ENCODE assay signal across 13 cellular contexts in the genomic region with DNA sequence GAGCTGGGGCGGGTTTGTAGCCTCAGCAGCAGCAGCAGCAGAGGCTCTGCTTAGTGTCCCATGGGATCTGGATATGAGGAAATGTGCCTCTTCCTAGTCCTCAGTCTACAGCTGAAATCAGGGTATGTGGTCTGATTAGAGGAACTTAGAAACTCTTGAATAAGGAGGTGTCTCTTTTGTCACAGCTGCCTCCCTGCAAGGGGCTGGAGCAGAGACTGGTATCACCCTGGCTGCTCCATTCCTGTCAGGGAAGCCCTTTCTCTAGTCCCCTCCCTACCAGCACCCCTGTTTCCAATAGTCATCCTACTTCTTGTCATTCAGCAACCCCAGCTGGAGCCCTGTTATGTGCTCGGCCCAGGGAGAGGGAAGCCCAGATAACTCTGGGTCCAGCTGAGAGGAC. TPM values are rescaled to one million over a fixed set of nuclear protein-coding genes. Genes with fewer than 3 reads are reported as not detected.
DNase-seq lines count a peak whose midpoint lies in the region; ATAC-seq and TF ChIP-seq lines count a peak whose summit lies in the region.
"Had no signal": no experiment of that assay in that cellular context is flagged by ENCODE, and none has a peak within 500 bp of the region (broad histone marks: within the 10 kb centered on the region; RNA-seq: fewer than 3 reads in every experiment).

No MANE protein-coding gene starts in this region.

- TF ChIP-seq EP300 in sigmoid colon (IDR thresholded peaks at IDR 0.05): no peak

- H3K27ac Mint-ChIP-seq in HFFc6 (peak overlapping the region; percentile 88; the same call in 1 of the 2 replicates), memory B cell (peak overlapping the region; percentile 65), immature natural killer cell (no peak overlapping the region)

- WGBS in sigmoid colon, 2 donors: 95 to 96% methylated on average over 2 of the region's 2 CpGs

- peak overlapping the region; percentile 19 for H3K4me2 ChIP-seq in BLaER1

- H4K20me1 ChIP-seq in BLaER1: no peaks in the 10 kb centered on the region

- H3K9me3 ChIP-seq in BLaER1: no peaks in the 10 kb centered on the region
- no peaks in the 10 kb centered on the region for H3K9me3 ChIP-seq in sigmoid colon
- H3K9me3 ChIP-seq: HAP-1 had no signal

- H3K36me3 Mint-ChIP-seq in HFFc6 (ENCODE audit: low read depth) (peaks cover 55% of the 10 kb centered on the region), memory B cell (peaks cover 44% of the 10 kb centered on the region), immature natural killer cell (peaks cover 12 to 58% (median 14%) of the 10 kb centered on the region in 3 donors)

- TF ChIP-seq CTCF in HFFc6 (IDR thresholded peaks at IDR 0.05): no peak
- TF ChIP-seq CTCF in sigmoid colon (IDR thresholded peaks at IDR 0.05): no peak

- no peak for DNase-seq in HFFc6
- DNase-seq in memory B cell (ENCODE audit: low spot score in 2 of 2): no peak
- DNase-seq in sigmoid colon: peak; percentile 11
- no peak for DNase-seq in NCI-H2196 (lab: John Stamatoyannopoulos, UW; ENCODE audit: unreplicated experiment)
- DNase-seq in immature natural killer cell: no peak
- DNase-seq in iPS-NIHi7 (ENCODE audit: extremely low spot score): no peak
- DNase-seq: ACHN; CD4-positive, alpha-beta memory T cell; DMS79; GOT3 had no signal

- H3K27ac ChIP-seq in BLaER1 (no peak overlapping the region), sigmoid colon (no peak overlapping the region)
- H3K27ac ChIP-seq: C4-2B had no signal

- H3K4me1 Mint-ChIP-seq in HFFc6 (ENCODE audit: low read depth): peaks cover 32% of the 10 kb centered on the region
- no peaks in the 10 kb centered on the region for H3K4me1 Mint-ChIP-seq in memory B cell
- H3K4me1 Mint-ChIP-seq in immature natural killer cell: no peaks in the 10 kb centered on the region
- H3K4me1 Mint-ChIP-seq: CD4-positive, alpha-beta memory T cell had no signal

- ATAC-seq in memory B cell (ENCODE audit: low read depth): no peak

- H3K4me1 ChIP-seq in BLaER1 (0 out of 2 replicates have a peak, but pooled peaks cover 10% of the 10 kb centered on the region), sigmoid colon (no peaks in the 10 kb centered on the region)
- H3K4me1 ChIP-seq: HAP-1 had no signal

- H3K9me3 Mint-ChIP-seq in HFFc6 (no peaks in the 10 kb centered on the region), memory B cell (no peaks in the 10 kb centered on the region), immature natural killer cell (no peaks in the 10 kb centered on the region)
- H3K9me3 Mint-ChIP-seq: CD4-positive, alpha-beta memory T cell had no signal

- H3K27me3 ChIP-seq in BLaER1 (no peaks in the 10 kb centered on the region), sigmoid colon (no peaks in the 10 kb centered on the region)

- TF ChIP-seq POLR2A in sigmoid colon (IDR thresholded peaks at IDR 0.05): no peak

- H3K27me3 Mint-ChIP-seq in HFFc6 (ENCODE audit: insufficient read depth) (no peaks in the 10 kb centered on the region; the same call in 1 of the 2 replicates), memory B cell (no peaks in the 10 kb centered on the region), immature natural killer cell (ENCODE audit: low read depth in 3 of 3) (peaks cover 0 to 2% (median 0%) of the 10 kb centered on the region in 3 donors)
- H3K27me3 Mint-ChIP-seq: CD4-positive, alpha-beta memory T cell had no signal

- H3K4me3 Mint-ChIP-seq in HFFc6 (no peak overlapping the region), memory B cell (no peak overlapping the region), immature natural killer cell (no peak overlapping the region)
- H3K4me3 Mint-ChIP-seq: CD4-positive, alpha-beta memory T cell had no signal

- peaks cover 36% of the 10 kb centered on the region for H3K36me3 ChIP-seq in BLaER1
- H3K36me3 ChIP-seq in sigmoid colon: peaks cover 0 to 80% (median 31%) of the 10 kb centered on the region in 4 donors

- H3K4me3 ChIP-seq in BLaER1 (no peak overlapping the region), sigmoid colon (no peak overlapping the region)
- H3K4me3 ChIP-seq: HAP-1 had no signal

- H3K9ac ChIP-seq in BLaER1: no peak overlapping the region

- intact Hi-C loops in sigmoid colon (cut with DNase I): no loop called here

RNA-seq across cellular contexts. Expression of a gene that starts 54.3 kb away (rescaled TPM):
- total RNA-seq in HFFc6 (2021; fragmentation: NEBNext Ultra II Directional; extraction: Animal tissue kit (Norgen Biotek cat#: 25700)): 10 to 100 TPM; 29.0 to 35.6 (median 33.0) TPM
- total RNA-seq in sigmoid colon: 10 to 100 TPM; 12.5 to 40.4 (median 20.4) TPM
- 10 to 100 TPM in 1 of 3 donors, 1 to 10 TPM in 2; 1.8 to 19.4 (median 4.9) TPM for polyA plus RNA-seq in sigmoid colon
- 10 to 100 TPM in 2 of 3 donors, 1 to 10 TPM in 1; 5.6 to 20.5 (median 11.8) TPM for polyA plus RNA-seq in immature natural killer cell

Comparison
In these comparisons a context has a peak if more than half of its experiments do, and no peak if none do; other contexts are left out.
1. H3K27ac Mint-ChIP-seq: peak in HFFc6 (single experiment) and memory B cell (single experiment); none in immature natural killer cell (0 of 6).